Comparison of ENCODE assay signal across 2 cellular contexts in genomic region chr19:10086032-10086903, GRCh38.
A peak's percentile ranks its signal among the peaks of the same experiment; 100 is the strongest.
TF ChIP-seq lines count a peak whose summit lies in the region.

TSS of gene SHFL (plus strand) at chr19:10086317. CDS start at chr19:10086428, 111 bp downstream.

TF ChIP-seq in GM12891, 5 proteins besides CTCF, POLR2A, EP300 and RAD21 (continued from another document):
- TF ChIP-seq TAF1 (IDR thresholded peaks at IDR 0.05; ENCODE audit: low read depth, low read length) = no peak

TF ChIP-seq in H1, 55 proteins besides CTCF, POLR2A, EP300 and RAD21 (continued from another document):
- no peak for TF ChIP-seq MAX (IDR thresholded peaks at IDR 0.05)
- TF ChIP-seq SP4 (IDR thresholded peaks at IDR 0.05; ENCODE audit: low read length) = 0 out of 2 replicates have a peak, but pooled peaks have one; percentile 39
- TF ChIP-seq TAF1 (IDR thresholded peaks at IDR 0.05; ENCODE audit: low read depth, low read length) = no peak
- no peak for TF ChIP-seq BRCA1 (IDR thresholded peaks at IDR 0.05; ENCODE audit: low read depth, low read length)
- TF ChIP-seq TAF7 (optimal IDR thresholded peaks at IDR 0.05; ENCODE audit: borderline replicate concordance, low read depth, low read length) = no peak
- no peak for TF ChIP-seq NRF1 (IDR thresholded peaks at IDR 0.05; ENCODE audit: low read depth, low read length)
- TF ChIP-seq SP1 (IDR thresholded peaks at IDR 0.05; ENCODE audit: low read depth, low read length) = peak; percentile 28; the same call in 1 of the 2 replicates
- TF ChIP-seq KDM1A (IDR thresholded peaks at IDR 0.05; ENCODE audit: borderline replicate concordance, low read length) = 0 out of 2 replicates have a peak, but pooled peaks have one; percentile 30
- TF ChIP-seq JUN (IDR thresholded peaks at IDR 0.05; ENCODE audit: low read depth, low read length) = no peak
- peak; percentile 92 for TF ChIP-seq KDM4A (IDR thresholded peaks at IDR 0.05; ENCODE audit: low read depth, low read length, severe bottlenecking)
- no peak for TF ChIP-seq CBX8 (IDR thresholded peaks at IDR 0.05; ENCODE audit: borderline replicate concordance, low read depth, low read length)
- no peak for TF ChIP-seq TBP (IDR thresholded peaks at IDR 0.05; ENCODE audit: low read depth, low read length)
- no peak for TF ChIP-seq CBX5 (IDR thresholded peaks at IDR 0.05; ENCODE audit: low read depth, low read length)
- no peak for TF ChIP-seq CTBP2 (IDR thresholded peaks at IDR 0.05; ENCODE audit: borderline replicate concordance, insufficient read depth, insufficient read length, low read length)
- peak; percentile 56 for TF ChIP-seq PHF8 (conservative IDR thresholded peaks at IDR 0.05; ENCODE audit: low read depth, low read length)
- TF ChIP-seq SRF (IDR thresholded peaks at IDR 0.05; ENCODE audit: low read depth, low read length) = no peak
- TF ChIP-seq SIX5 (IDR thresholded peaks at IDR 0.05; ENCODE audit: low read depth, low read length) = no peak
- TF ChIP-seq HDAC2 (IDR thresholded peaks at IDR 0.05; ENCODE audit: borderline replicate concordance in 1 of 2, low read depth in 2 of 2, low read length in 2 of 2) = no peak; a peak in 1 of 4 replicates
- no peak for TF ChIP-seq E2F6 (IDR thresholded peaks at IDR 0.05)
- TF ChIP-seq TEAD4 (IDR thresholded peaks at IDR 0.05; ENCODE audit: low read depth, low read length) = no peak
- no peak for TF ChIP-seq RNF2 (IDR thresholded peaks at IDR 0.05; ENCODE audit: borderline replicate concordance, low read depth, low read length, missing control alignments, poor library complexity, severe bottlenecking)
- peak; percentile 37 for TF ChIP-seq CHD7 (IDR thresholded peaks at IDR 0.05; ENCODE audit: insufficient replicate concordance, low read length)
- no peak for TF ChIP-seq CHD2 (IDR thresholded peaks at IDR 0.05; ENCODE audit: low read length)
- TF ChIP-seq EGR1 (IDR thresholded peaks at IDR 0.05; ENCODE audit: borderline replicate concordance, low read depth, low read length) = no peak
- no peak for TF ChIP-seq EZH2 (IDR thresholded peaks at IDR 0.05; ENCODE audit: low read depth, low read length, severe bottlenecking)
- TF ChIP-seq ASH2L (IDR thresholded peaks at IDR 0.05; ENCODE audit: low read length) = no peak
- no peak for TF ChIP-seq MAFK (IDR thresholded peaks at IDR 0.05; ENCODE audit: low read depth, low read length)
- no peak for TF ChIP-seq SP2 (IDR thresholded peaks at IDR 0.05; ENCODE audit: low read length)
- TF ChIP-seq SAP30 (IDR thresholded peaks at IDR 0.05; ENCODE audit: insufficient read depth, insufficient replicate concordance, low read length) = no peak
- no peak for TF ChIP-seq RFX5 (IDR thresholded peaks at IDR 0.05; ENCODE audit: borderline replicate concordance, low read depth, low read length)
- TF ChIP-seq POU5F1 (IDR thresholded peaks at IDR 0.05; ENCODE audit: low read depth, low read length) = no peak
- TF ChIP-seq SUZ12 (IDR thresholded peaks at IDR 0.05; ENCODE audit: low read length) = no peak
- TF ChIP-seq GTF2F1 (IDR thresholded peaks at IDR 0.05; ENCODE audit: borderline replicate concordance, low read depth, low read length) = no peak
- no peak for TF ChIP-seq USF2 (IDR thresholded peaks at IDR 0.05; ENCODE audit: low read length)
- TF ChIP-seq RXRA (IDR thresholded peaks at IDR 0.05; ENCODE audit: insufficient read depth, low read depth, low read length) = 0 out of 2 replicates have a peak, but pooled peaks have one; percentile 78
- no peak for TF ChIP-seq GABPA (IDR thresholded peaks at IDR 0.05; ENCODE audit: borderline replicate concordance, insufficient read depth, low read length)
- TF ChIP-seq TCF12 (IDR thresholded peaks at IDR 0.05; ENCODE audit: low read depth, low read length) = no peak
